ENCODE assay signal across 8 cellular contexts in genomic region chr2:47016172-47016913, GRCh38.
A peak's percentile ranks its signal among the peaks of the same experiment; 100 is the strongest.
DNase-seq lines count a peak whose midpoint lies in the region; ATAC-seq, FAIRE-seq and TF ChIP-seq lines count a peak whose summit lies in the region.

No MANE protein-coding gene starts in this region.

- H3K9me1 ChIP-seq in keratinocyte (ENCODE audit: control insufficient read depth, extremely low read depth, insufficient read depth, low read length) = no peaks in the 10 kb centered on the region

- H3K4me2 ChIP-seq in keratinocyte (ENCODE audit: control insufficient read depth, extremely low read depth, insufficient read depth, low read depth, low read length) = no peak overlapping the region

- H3K9me3 ChIP-seq in keratinocyte (ENCODE audit: control insufficient read depth, low read depth, low read length) (no peaks in the 10 kb centered on the region), tibial artery (no peaks in the 10 kb centered on the region)

- no peaks in the 10 kb centered on the region for H3K27me3 ChIP-seq in keratinocyte (ENCODE audit: control insufficient read depth, extremely low read depth, insufficient read depth, low read length)
- no peaks in the 10 kb centered on the region for H3K27me3 ChIP-seq in tibial artery

- dilution Hi-C loops in keratinocyte (cut with MboI; ENCODE audit: extremely low pct_ligation_motif_present, low sequenced_read_pairs) = no loop called here

- peak; percentile 67 for FAIRE-seq in keratinocyte (lab: Jason Lieb, UNC)

- H3K4me3 ChIP-seq in astrocyte of the cerebellum (ENCODE audit: low read depth, low read length) (no peak overlapping the region), keratinocyte (ENCODE audit: control insufficient read depth in 2 of 3, extremely low read depth in 1 of 3, insufficient read depth in 2 of 3, low read depth in 1 of 3, low read length in 3 of 3) (no peak overlapping the region), tibial artery (no peak overlapping the region)

- H4K20me1 ChIP-seq in keratinocyte (ENCODE audit: control insufficient read depth, extremely low read depth, insufficient read depth, low read length) = no peaks in the 10 kb centered on the region

- intact Hi-C loops in tibial artery (cut with DNase I; ENCODE audit: low total_unique reads) = no loop called here

- H2AFZ ChIP-seq in keratinocyte (ENCODE audit: control insufficient read depth, low read length) = no peak overlapping the region

- DNase-seq in COLO668 (lab: John Stamatoyannopoulos, UW; ENCODE audit: unreplicated experiment) (peak; percentile 9), MV-4-11 (lab: John Stamatoyannopoulos, UW) (peak; percentile 64), astrocyte of the cerebellum (ENCODE audit: low read depth) (peak; percentile 76), keratinocyte (ENCODE audit: low read depth, low spot score) (no peak), tibial artery (no peak), midbrain (lab: John Stamatoyannopoulos, UW) (no peak), NAMALWA (ENCODE audit: low spot score) (no peak)

- ATAC-seq in HG03196 (IDR thresholded peaks at IDR 0.05; ENCODE audit: unreplicated experiment) = no peak

- peaks cover 5 to 17% of the 10 kb centered on the region in 2 experiments for H3K36me3 ChIP-seq in keratinocyte (ENCODE audit: control insufficient read depth in 2 of 2, extremely low read depth in 1 of 2, insufficient read depth in 2 of 2, low read length in 2 of 2)
- peaks cover 4 to 46% (median 24%) of the 10 kb centered on the region in 3 donors for H3K36me3 ChIP-seq in tibial artery

- TF ChIP-seq CTCF in astrocyte of the cerebellum (IDR thresholded peaks at IDR 0.05; ENCODE audit: low read depth, low read length, missing control alignments) (peak; percentile 34), keratinocyte (optimal IDR thresholded peaks at IDR 0.05 in 1 of 3, IDR thresholded peaks at IDR 0.05 in 1 of 3, conservative IDR thresholded peaks at IDR 0.05 in 1 of 3; ENCODE audit: extremely low read depth in 1 of 3, insufficient read depth in 2 of 3, low read length in 3 of 3) (peak in 2 of 3 experiments; percentile 8 to 37), tibial artery (IDR thresholded peaks at IDR 0.05) (no peak)

- H3K79me2 ChIP-seq in keratinocyte (ENCODE audit: control insufficient read depth, insufficient read depth, low read length) = no peaks in the 10 kb centered on the region

- in situ Hi-C loops in astrocyte of the cerebellum (cut with HindIII; ENCODE audit: low sequenced_read_pairs) = loop anchor here (25.0 kb wide), 1 partner anchor 146 kb away; the partner anchor contains the start of gene STPG4

- H3K27ac ChIP-seq in keratinocyte (ENCODE audit: control insufficient read depth, insufficient read depth, low read length) (peak overlapping the region; percentile 24), tibial artery (peak overlapping the region; percentile 58 to 92)

- H3K9ac ChIP-seq in keratinocyte (ENCODE audit: control insufficient read depth, extremely low read depth, insufficient read depth, low read length) = no peak overlapping the region

- peaks cover 6% of the 10 kb centered on the region for H3K4me1 ChIP-seq in keratinocyte (ENCODE audit: control insufficient read depth, extremely low read depth, insufficient read depth, low read length)
- H3K4me1 ChIP-seq in tibial artery = peaks cover 0 to 67% (median 53%) of the 10 kb centered on the region in 4 donors

Comparison
In these comparisons a context has a peak if more than half of its experiments do, and no peak if none do; other contexts are left out.
1. DNase-seq: peak in COLO668 (single experiment), MV-4-11 (single experiment) and astrocyte of the cerebellum (single experiment); none in keratinocyte (single experiment), tibial artery (0 of 2), midbrain (single experiment) and NAMALWA (single experiment).
2. CTCF ChIP-seq: peak in astrocyte of the cerebellum (single experiment) and keratinocyte (2 of 3); none in tibial artery (0 of 2).